In the genomic region with DNA sequence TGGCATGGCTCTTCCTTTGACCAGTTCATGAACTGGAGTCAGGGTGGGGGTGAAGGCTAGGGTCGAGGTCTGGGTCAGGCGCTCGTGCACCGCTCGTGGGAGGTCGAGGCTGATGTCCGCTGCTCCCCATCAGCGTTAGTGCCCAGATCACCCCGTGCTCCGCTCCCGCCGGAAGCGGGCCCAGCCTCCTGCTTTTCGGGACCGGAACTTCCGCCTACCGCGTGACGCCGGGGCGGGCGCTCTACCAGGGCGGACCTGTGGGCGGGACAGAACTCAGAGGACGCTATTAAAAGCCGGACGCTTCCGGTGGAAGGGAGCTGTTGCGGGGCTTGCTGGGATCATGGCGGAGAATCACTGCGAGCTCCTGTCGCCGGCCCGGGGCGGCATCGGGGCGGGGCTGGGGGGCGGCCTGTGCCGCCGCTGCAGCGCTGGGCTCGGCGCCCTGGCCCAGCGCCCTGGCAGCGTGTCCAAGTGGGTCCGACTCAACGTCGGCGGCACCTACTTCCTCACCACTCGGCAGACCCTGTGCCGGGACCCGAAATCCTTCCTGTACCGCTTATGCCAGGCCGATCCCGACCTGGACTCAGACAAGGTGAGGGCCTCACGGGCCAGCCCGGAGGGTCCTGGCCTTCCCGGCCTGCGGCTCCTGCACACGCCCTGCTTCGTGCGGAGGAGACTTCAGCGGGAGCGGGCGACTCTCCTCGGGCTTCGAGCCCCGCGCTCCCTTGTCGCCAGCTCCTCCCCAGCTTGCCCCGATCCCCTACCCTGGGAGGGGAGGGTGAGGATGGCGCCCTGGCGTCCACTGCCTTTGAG, we compare ENCODE assay signal across 8 cellular contexts. TPM values are rescaled to one million over a fixed set of nuclear protein-coding genes. Genes with fewer than 3 reads are reported as not detected.
A peak's percentile ranks its signal among the peaks of the same experiment; 100 is the strongest.
DNase-seq lines count a peak whose midpoint lies in the region; ATAC-seq, FAIRE-seq and TF ChIP-seq lines count a peak whose summit lies in the region.

A gene with protein sequence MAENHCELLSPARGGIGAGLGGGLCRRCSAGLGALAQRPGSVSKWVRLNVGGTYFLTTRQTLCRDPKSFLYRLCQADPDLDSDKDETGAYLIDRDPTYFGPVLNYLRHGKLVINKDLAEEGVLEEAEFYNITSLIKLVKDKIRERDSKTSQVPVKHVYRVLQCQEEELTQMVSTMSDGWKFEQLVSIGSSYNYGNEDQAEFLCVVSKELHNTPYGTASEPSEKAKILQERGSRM (plus strand): TSS at position 315 of the 813 bp plus-strand sequence. CDS start 26 bp downstream, at position 341.

- CTCF ChIA-PET in HepG2 (lab: Yijun Ruan, JAX; ENCODE audit: low intra/inter-chr PET ratio, low total read pairs) = no interaction called here

- intact Hi-C loops in HepG2 (cut with micrococcal nuclease; ENCODE audit: unreplicated experiment) = no loop called here

- 0% methylated on average over 17 of the region's 73 CpGs for WGBS in HepG2 (ENCODE audit: low lambda C conversion rate)

- peak; percentile 14; the same call in 1 of the 2 replicates for TF ChIP-seq CTCF in HepG2 (CRISPR knock-in tag; IDR thresholded peaks at IDR 0.05)

- no peak within 1 kb of the TSS for H2AFZ ChIP-seq in HepG2 (ENCODE audit: low read length)

- no TSS peak for BruUV-seq in HepG2 (replicated peaks; lab: Mats Ljungman, UMichigan)

- H3K27ac ChIP-seq in BLaER1 = peak within 1 kb of the TSS; percentile 84
- H3K27ac ChIP-seq in HepG2 (ENCODE audit: extremely low read length, insufficient read depth, low read length) = peak within 1 kb of the TSS; percentile 82

- POLR2A ChIA-PET in HepG2 (lab: Yijun Ruan, JAX) = interaction anchor here (0.6 to 1.4 kb wide), 10 partner anchors 9 to 201 kb away, joined by 3 to 18 read pairs (median 4); a partner anchor contains a TSS

- in situ Hi-C loops in HepG2 (cut with HindIII; ENCODE audit: extremely low pct_ligation_motif_present, low pct_unique_long_range_greater_than_20kb) = no loop called here

- DNase-seq in NCI-H82 (lab: John Stamatoyannopoulos, UW) = peak; percentile 97
- peak; percentile 97 to 98 for DNase-seq in activated CD4-positive, alpha-beta T cell treated with anti-CD3 and anti-CD28 coated beads, Interleukin-2, amount 50 U/mL, for 48 hours
- DNase-seq in dermis blood vessel endothelial cell = peak; percentile 97
- peak; percentile 90 for DNase-seq in HepG2 (ENCODE audit: low spot score)
- peak; percentile 97 to 98 for DNase-seq in stimulated activated CD4-positive, alpha-beta T cell treated with anti-CD3 and anti-CD28 coated beads, Interleukin-2, amount 100 ng/mL, for 48 hours

- H3K9me3 ChIP-seq in BLaER1 = no peaks in the 10 kb centered on the region
- H3K9me3 ChIP-seq in HepG2 (ENCODE audit: low read length) = no peaks in the 10 kb centered on the region

- H4K20me1 ChIP-seq in BLaER1 (peaks cover 27% of the 10 kb centered on the region), HepG2 (ENCODE audit: insufficient read depth, low read length) (peaks cover 2% of the 10 kb centered on the region; the same call in 1 of the 2 replicates)

- peaks cover 69% of the 10 kb centered on the region for H3K4me1 ChIP-seq in BLaER1
- H3K4me1 ChIP-seq in HepG2 (ENCODE audit: insufficient read depth, low read length) = peaks cover 14% of the 10 kb centered on the region

- TF ChIP-seq EP300 in HepG2 (IDR thresholded peaks at IDR 0.05; ENCODE audit: low read depth in 2 of 2, low read length in 2 of 2) (0 out of 4 replicates have a peak, but pooled peaks of 1 of the 2 experiments have one; percentile 55), HepG2 (CRISPR knock-in tag; IDR thresholded peaks at IDR 0.05; ENCODE audit: borderline replicate concordance) (peak; percentile 83)

- H3K27me3 ChIP-seq in BLaER1 = no peaks in the 10 kb centered on the region
- H3K27me3 ChIP-seq in HepG2 (ENCODE audit: control insufficient read depth in 1 of 2, insufficient read depth in 2 of 2, low read length in 2 of 2) = no peaks in the 10 kb centered on the region

- peak; percentile 87 to 97 for TF ChIP-seq POLR2A in HepG2 (IDR thresholded peaks at IDR 0.05; ENCODE audit: insufficient read depth in 1 of 2, low read depth in 2 of 2, low read length in 2 of 2)

- H3K4me3 ChIP-seq in BLaER1 (peak within 1 kb of the TSS; percentile 85), HepG2 (replicated peaks in 1 of 3; ENCODE audit: insufficient read depth in 1 of 3, low read depth in 2 of 3, low read length in 3 of 3) (peak within 1 kb of the TSS; percentile 94 to 100 (median 96))

- H3K36me3 ChIP-seq in BLaER1 (no peaks in the 10 kb centered on the region), HepG2 (replicated peaks in 1 of 2; ENCODE audit: control insufficient read depth in 1 of 2, insufficient read depth in 2 of 2, low read length in 2 of 2) (no peaks in the 10 kb centered on the region)

- peaks cover 32% of the 10 kb centered on the region for H3K79me2 ChIP-seq in HepG2 (ENCODE audit: insufficient read depth, low read length)

- peak within 1 kb of the TSS; percentile 92 for H3K4me2 ChIP-seq in BLaER1
- peak within 1 kb of the TSS; percentile 85 for H3K4me2 ChIP-seq in HepG2 (ENCODE audit: low read depth, low read length)

- peak; percentile 28 for FAIRE-seq in HepG2 (lab: Jason Lieb, UNC)

- H3K9ac ChIP-seq in BLaER1 (peak within 1 kb of the TSS; percentile 90), HepG2 (ENCODE audit: insufficient read depth, low read depth, low read length) (peak within 1 kb of the TSS; percentile 95)

- ATAC-seq in GM19372 (IDR thresholded peaks at IDR 0.05; ENCODE audit: low read depth, unreplicated experiment) (peak; percentile 65), HG03565 (IDR thresholded peaks at IDR 0.05; ENCODE audit: unreplicated experiment) (peak; percentile 38), HepG2 (peak; percentile 92)

- 0 out of 2 replicates have a peak, but pooled peaks have one; percentile 27 for TF ChIP-seq RAD21 in HepG2 (CRISPR knock-in tag; IDR thresholded peaks at IDR 0.05)

TF ChIP-seq in HepG2, 621 proteins besides CTCF, POLR2A, EP300 and RAD21 (continues in another document):
- TF ChIP-seq HDAC2 (CRISPR knock-in tag; IDR thresholded peaks at IDR 0.05) (peak; percentile 90), TBL1XR1 (IDR thresholded peaks at IDR 0.05; ENCODE audit: borderline replicate concordance, low read length, partially characterized antibody) (peak; percentile 64), ZNF776 (CRISPR knock-in tag; IDR thresholded peaks at IDR 0.05) (no peak), MIER3 (CRISPR knock-in tag; IDR thresholded peaks at IDR 0.05; ENCODE audit: borderline replicate concordance) (peak; percentile 77; the same call in 1 of the 2 replicates), MAFF (IDR thresholded peaks at IDR 0.05; ENCODE audit: low read depth, low read length) (no peak), ZFP36 (IDR thresholded peaks at IDR 0.05; ENCODE audit: borderline replicate concordance, low read depth, low read length, partially characterized antibody) (no peak), MTF1 (CRISPR knock-in tag; IDR thresholded peaks at IDR 0.05) (0 out of 2 replicates have a peak, but pooled peaks have one; percentile 64)
- TF ChIP-seq, protein P1, sequence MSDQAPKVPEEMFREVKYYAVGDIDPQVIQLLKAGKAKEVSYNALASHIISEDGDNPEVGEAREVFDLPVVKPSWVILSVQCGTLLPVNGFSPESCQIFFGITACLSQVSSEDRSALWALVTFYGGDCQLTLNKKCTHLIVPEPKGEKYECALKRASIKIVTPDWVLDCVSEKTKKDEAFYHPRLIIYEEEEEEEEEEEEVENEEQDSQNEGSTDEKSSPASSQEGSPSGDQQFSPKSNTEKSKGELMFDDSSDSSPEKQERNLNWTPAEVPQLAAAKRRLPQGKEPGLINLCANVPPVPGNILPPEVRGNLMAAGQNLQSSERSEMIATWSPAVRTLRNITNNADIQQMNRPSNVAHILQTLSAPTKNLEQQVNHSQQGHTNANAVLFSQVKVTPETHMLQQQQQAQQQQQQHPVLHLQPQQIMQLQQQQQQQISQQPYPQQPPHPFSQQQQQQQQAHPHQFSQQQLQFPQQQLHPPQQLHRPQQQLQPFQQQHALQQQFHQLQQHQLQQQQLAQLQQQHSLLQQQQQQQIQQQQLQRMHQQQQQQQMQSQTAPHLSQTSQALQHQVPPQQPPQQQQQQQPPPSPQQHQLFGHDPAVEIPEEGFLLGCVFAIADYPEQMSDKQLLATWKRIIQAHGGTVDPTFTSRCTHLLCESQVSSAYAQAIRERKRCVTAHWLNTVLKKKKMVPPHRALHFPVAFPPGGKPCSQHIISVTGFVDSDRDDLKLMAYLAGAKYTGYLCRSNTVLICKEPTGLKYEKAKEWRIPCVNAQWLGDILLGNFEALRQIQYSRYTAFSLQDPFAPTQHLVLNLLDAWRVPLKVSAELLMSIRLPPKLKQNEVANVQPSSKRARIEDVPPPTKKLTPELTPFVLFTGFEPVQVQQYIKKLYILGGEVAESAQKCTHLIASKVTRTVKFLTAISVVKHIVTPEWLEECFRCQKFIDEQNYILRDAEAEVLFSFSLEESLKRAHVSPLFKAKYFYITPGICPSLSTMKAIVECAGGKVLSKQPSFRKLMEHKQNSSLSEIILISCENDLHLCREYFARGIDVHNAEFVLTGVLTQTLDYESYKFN (CRISPR knock-in tag; conservative IDR thresholded peaks at IDR 0.05) = peak; percentile 53; the same call in 1 of the 2 replicates

RNA-seq across cellular contexts. Expression of the gene that starts here (rescaled TPM):
- total RNA-seq in dermis blood vessel endothelial cell = 25.2 and 27.6 TPM in 2 replicates
- 29.8 and 31.0 TPM in 2 replicates for total RNA-seq in HepG2 (2016; rRNA removed; fragmentation: Illumina TruSeq; extraction: Trizol)
- total RNA-seq in HepG2 (2016; cell fraction: cytosol; rRNA removed; fragmentation: Illumina TruSeq; extraction: Trizol; ENCODE audit: low read depth) = 5.0 and 5.1 TPM in 2 replicates
- total RNA-seq in HepG2 (2016; cell fraction: insoluble cytoplasmic fraction; rRNA removed; fragmentation: Illumina TruSeq; extraction: Trizol) = 27.9 and 29.1 TPM in 2 replicates
- 14.7 and 15.1 TPM in 2 replicates for total RNA-seq in HepG2 (2016; cell fraction: membrane; rRNA removed; fragmentation: Illumina TruSeq; extraction: Trizol)
- total RNA-seq in HepG2 (2016; cell fraction: nucleus; rRNA removed; fragmentation: Illumina TruSeq; extraction: Trizol) = 13.3 and 14.3 TPM in 2 replicates
- 25.4 and 30.1 TPM in 2 replicates for polyA plus RNA-seq in HepG2 (2011; rRNA removed)
- 33.9 and 64.2 TPM in 2 replicates for polyA plus RNA-seq in HepG2 (2011; cell fraction: cytosol; rRNA removed)
- polyA plus RNA-seq in HepG2 (2011; cell fraction: nucleus; rRNA removed) = 25.5 and 25.6 TPM in 2 replicates
- polyA plus RNA-seq in HepG2 (2012) = 16.3 and 19.0 TPM in 2 replicates
- polyA plus RNA-seq in HepG2 (2016; cell fraction: cytosol; fragmentation: Illumina TruSeq; extraction: Trizol; ENCODE audit: low read depth) = 3.8 and 4.0 TPM in 2 replicates
- polyA plus RNA-seq in HepG2 (2016; cell fraction: insoluble cytoplasmic fraction; fragmentation: Illumina TruSeq; extraction: Trizol; ENCODE audit: low read depth) = 32.7 and 37.0 TPM in 2 replicates
- 9.8 and 10.5 TPM in 2 replicates for polyA plus RNA-seq in HepG2 (2016; cell fraction: membrane; fragmentation: Illumina TruSeq; extraction: Trizol; ENCODE audit: low read depth)
- polyA plus RNA-seq in HepG2 (2016; cell fraction: nucleus; fragmentation: Illumina TruSeq; extraction: Trizol; ENCODE audit: insufficient read depth, low read depth) = 21.4 and 22.6 TPM in 2 replicates
- 23.0 and 26.3 TPM in 2 replicates for polyA minus RNA-seq in HepG2 (2011; rRNA and poly(A)+ RNA removed; ENCODE audit: low replicate concordance)
- polyA minus RNA-seq in HepG2 (2011; cell fraction: cytosol; rRNA and poly(A)+ RNA removed) = 12.8 and 16.6 TPM in 2 replicates
- 11.3 and 13.7 TPM in 2 replicates for polyA minus RNA-seq in HepG2 (2011; cell fraction: nucleus; rRNA and poly(A)+ RNA removed)

Comparison
In these comparisons a context has a peak if more than half of its experiments do, and no peak if none do; other contexts are left out.
1. Peak in every context shown above with its lines: DNase-seq, ATAC-seq, H3K4me3 ChIP-seq and H3K27ac ChIP-seq.
2. ATAC-seq: peak in every context shown above with its lines; median percentile 92 in HepG2; 65 in GM19372; 38 in HG03565.